ENCODE assay signal across 1 cellular context in genomic region chr20:38162149-38162548, GRCh38.
TF ChIP-seq lines count a peak whose summit lies in the region.

No MANE protein-coding gene starts in this region.

TF ChIP-seq in HepG2, 621 proteins besides CTCF, POLR2A, EP300 and RAD21 (continued from another document):
- TF ChIP-seq NR2F2 (IDR thresholded peaks at IDR 0.05; ENCODE audit: borderline replicate concordance, low read depth): peak; percentile 27
- no peak for TF ChIP-seq NFRKB (IDR thresholded peaks at IDR 0.05)
- no peak for TF ChIP-seq ZNF501 (CRISPR knock-in tag; IDR thresholded peaks at IDR 0.05)
- TF ChIP-seq PAXIP1 (CRISPR knock-in tag; conservative IDR thresholded peaks at IDR 0.05): peak; percentile 55; the same call in 1 of the 2 replicates
- no peak for TF ChIP-seq HMGXB4 (CRISPR knock-in tag; IDR thresholded peaks at IDR 0.05; ENCODE audit: borderline replicate concordance in 1 of 2, low read depth in 1 of 2)
- no peak for TF ChIP-seq ZNF280D (CRISPR knock-in tag; IDR thresholded peaks at IDR 0.05)
- TF ChIP-seq ZNF382 (CRISPR knock-in tag; IDR thresholded peaks at IDR 0.05; ENCODE audit: borderline replicate concordance): no peak
- TF ChIP-seq ZNF441 (CRISPR knock-in tag; IDR thresholded peaks at IDR 0.05; ENCODE audit: borderline replicate concordance): no peak
- no peak for TF ChIP-seq ELK4 (CRISPR knock-in tag; IDR thresholded peaks at IDR 0.05; ENCODE audit: borderline replicate concordance)
- TF ChIP-seq THAP11 (CRISPR knock-in tag; IDR thresholded peaks at IDR 0.05): no peak
- peak; percentile 67; the same call in 1 of the 2 replicates for TF ChIP-seq MIXL1 (CRISPR knock-in tag; IDR thresholded peaks at IDR 0.05)
- no peak for TF ChIP-seq NONO (IDR thresholded peaks at IDR 0.05)
- no peak for TF ChIP-seq NONO (CRISPR knock-in tag; conservative IDR thresholded peaks at IDR 0.05)
- TF ChIP-seq ZNF3 (CRISPR knock-in tag; IDR thresholded peaks at IDR 0.05): peak; percentile 48; the same call in 1 of the 2 replicates
- TF ChIP-seq SOX13 (IDR thresholded peaks at IDR 0.05): no peak
- 0 out of 4 replicates have a peak, but pooled peaks of 1 of the 2 experiments have one; percentile 9 for TF ChIP-seq SOX13 (CRISPR knock-in tag; conservative IDR thresholded peaks at IDR 0.05 in 1 of 2, IDR thresholded peaks at IDR 0.05 in 1 of 2)
